25 cellular contexts compared by ENCODE assay signal in the genomic region with DNA sequence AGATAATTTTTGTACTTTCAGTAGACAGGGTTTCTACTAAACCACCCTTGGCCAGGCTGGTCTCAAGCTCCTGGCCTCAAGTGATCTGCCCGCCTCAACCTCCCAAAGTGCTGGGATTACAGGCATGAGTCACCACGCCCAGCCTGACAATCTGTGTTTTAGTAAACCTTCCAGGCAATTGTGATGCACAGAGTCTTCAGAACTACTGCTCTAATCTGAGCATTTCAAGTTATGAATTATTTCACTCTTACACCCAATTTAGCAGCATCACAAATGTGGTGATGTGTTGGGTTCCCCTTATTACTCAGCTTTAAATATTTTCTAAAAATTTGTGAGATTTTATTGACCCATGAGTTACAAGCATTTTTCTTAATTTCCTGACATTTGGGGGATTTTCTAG.
"Had no signal": no experiment of that assay in that cellular context is flagged by ENCODE, and none has a peak within 500 bp of the region (broad histone marks: within the 10 kb centered on the region; RNA-seq: fewer than 3 reads in every experiment).

No MANE protein-coding gene starts in this region.

- DNase-seq: colonic mucosa; cortex of kidney; dermis blood vessel endothelial cell; dorsolateral prefrontal cortex; effector CD4-positive, alpha-beta T cell; effector CD8-positive, alpha-beta T cell; effector memory CD4-positive, alpha-beta T cell; effector memory CD8-positive, alpha-beta T cell; endodermal cell; erythroblast; esophagus squamous epithelium; foreskin fibroblast; foreskin keratinocyte; foreskin melanocyte; gastrocnemius medialis; glutamatergic neuron; head of caudate nucleus; heart left ventricle; heart right ventricle had no signal

- H3K27ac Mint-ChIP-seq: dendritic cell treated with granulocyte-macrophage colony-stimulating factor and Interleukin-4, amounts not matched to agents 40 ng/mL and 50 ng/mL, for 4 days; endodermal cell had no signal

- H3K27me3 Mint-ChIP-seq: dendritic cell treated with granulocyte-macrophage colony-stimulating factor and Interleukin-4, amounts not matched to agents 40 ng/mL and 50 ng/mL, for 4 days; effector memory CD8-positive, alpha-beta T cell had no signal

- H3K9me3 Mint-ChIP-seq: effector memory CD8-positive, alpha-beta T cell had no signal

- FAIRE-seq: endothelial cell of umbilical vein had no signal

- H3K4me3 Mint-ChIP-seq: dendritic cell treated with granulocyte-macrophage colony-stimulating factor and Interleukin-4, amounts not matched to agents 40 ng/mL and 50 ng/mL, for 4 days; effector memory CD8-positive, alpha-beta T cell; endodermal cell had no signal

- ATAC-seq: effector memory CD8-positive, alpha-beta T cell; esophagus mucosa; foreskin keratinocyte; gastrocnemius medialis; gastroesophageal sphincter; heart left ventricle; heart right ventricle had no signal

- H3K4me3 ChIP-seq: colonic mucosa, coronary artery, dorsolateral prefrontal cortex, esophagus muscularis mucosa, esophagus squamous epithelium, gastrocnemius medialis, gastroesophageal sphincter, heart left ventricle, heart right ventricle had no signal
